ENCODE assay signal across 9 cellular contexts in the genomic region with DNA sequence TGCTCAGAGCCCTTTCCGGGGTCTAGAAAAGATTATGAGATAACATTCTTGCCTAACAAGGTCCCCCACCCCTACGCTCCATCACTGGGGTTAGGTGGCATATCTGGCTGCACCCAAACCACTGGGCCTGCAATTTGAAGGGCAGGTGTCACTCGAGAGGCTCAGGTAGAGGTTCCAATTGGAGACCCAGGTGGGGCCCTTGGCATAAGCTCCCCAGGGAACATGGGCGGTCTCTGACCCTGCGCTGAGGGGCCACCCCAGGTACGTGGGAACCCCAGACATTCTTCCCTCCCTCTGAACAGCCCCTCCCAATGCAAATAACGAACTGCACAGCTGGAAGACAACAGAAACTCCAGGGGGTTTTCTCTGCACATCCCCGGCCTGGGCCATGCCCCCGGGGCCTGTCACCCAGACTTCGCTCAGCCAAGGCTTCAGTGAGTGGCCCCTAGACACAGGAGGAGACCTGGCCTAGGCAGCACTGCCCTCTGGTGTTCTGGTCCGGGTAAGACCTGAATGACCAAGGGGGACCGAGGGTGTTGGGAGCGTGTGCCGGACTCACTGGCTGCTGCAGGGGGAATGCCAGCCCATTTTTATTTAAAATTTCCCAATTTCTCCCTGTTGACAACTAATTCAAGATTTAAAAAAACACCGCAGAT. TPM values are rescaled to one million over a fixed set of nuclear protein-coding genes. Genes with fewer than 3 reads are reported as not detected.
DNase-seq lines count a peak whose midpoint lies in the region; ATAC-seq and TF ChIP-seq lines count a peak whose summit lies in the region.
"Had no signal": no experiment of that assay in that cellular context is flagged by ENCODE, and none has a peak within 500 bp of the region (broad histone marks: within the 10 kb centered on the region; RNA-seq: fewer than 3 reads in every experiment).

No MANE protein-coding gene starts in this region.

- H2AFZ ChIP-seq in fibroblast of lung (ENCODE audit: low read length), result no peak overlapping the region

- H3K27ac Mint-ChIP-seq in neural crest cell (ENCODE audit: unreplicated experiment), result no peak overlapping the region
- H3K27ac Mint-ChIP-seq: dendritic cell treated with granulocyte-macrophage colony-stimulating factor and Interleukin-4, amounts not matched to agents 40 ng/mL and 50 ng/mL, for 4 days had no signal

- H3K4me2 ChIP-seq in fibroblast of lung (ENCODE audit: extremely low read depth, insufficient read depth, low read length), result no peak overlapping the region

- H3K4me1 ChIP-seq in fibroblast of lung (ENCODE audit: control insufficient read depth, extremely low read depth, insufficient read depth, low read length), result peaks cover 7% of the 10 kb centered on the region

- TF ChIP-seq CTCF in GM12872 (IDR thresholded peaks at IDR 0.05; ENCODE audit: insufficient read depth, low read depth, low read length) (peak; percentile 70), fibroblast of lung (conservative IDR thresholded peaks at IDR 0.05 in 1 of 2, IDR thresholded peaks at IDR 0.05 in 1 of 2; ENCODE audit: low read depth in 1 of 2, low read length in 2 of 2) (peak; percentile 56 to 58), neural crest cell (conservative IDR thresholded peaks at IDR 0.05) (peak; percentile 74)

- H3K27me3 ChIP-seq in fibroblast of lung (ENCODE audit: control insufficient read depth, insufficient read depth, low read length), result no peaks in the 10 kb centered on the region

- H3K9me3 ChIP-seq in fibroblast of lung (ENCODE audit: control insufficient read depth, insufficient read depth, low read depth, low read length), result no peaks in the 10 kb centered on the region

- H3K27me3 Mint-ChIP-seq in neural crest cell (ENCODE audit: low read depth), result no peaks in the 10 kb centered on the region
- H3K27me3 Mint-ChIP-seq: dendritic cell treated with granulocyte-macrophage colony-stimulating factor and Interleukin-4, amounts not matched to agents 40 ng/mL and 50 ng/mL, for 4 days had no signal

- no peak overlapping the region for H3K4me3 ChIP-seq in fibroblast of lung (replicated peaks in 1 of 4; ENCODE audit: control extremely low read depth in 1 of 4, insufficient read depth in 1 of 4, low read depth in 3 of 4, low read length in 4 of 4)

- no peak for ATAC-seq in HG03432 (IDR thresholded peaks at IDR 0.05; ENCODE audit: unreplicated experiment)
- ATAC-seq in HG03095 (IDR thresholded peaks at IDR 0.05; ENCODE audit: unreplicated experiment), result no peak

- H3K4me1 Mint-ChIP-seq in neural crest cell, result no peaks in the 10 kb centered on the region

- H4K20me1 ChIP-seq in fibroblast of lung (ENCODE audit: control insufficient read depth, extremely low read depth, insufficient read depth, low read length), result no peaks in the 10 kb centered on the region

- DNase-seq in 8988T (peak; percentile 86), NCI-H2171 treated with DMSO at 0.1 percent for 48 hours (lab: John Stamatoyannopoulos, UW) (peak; percentile 80), fibroblast of lung (ENCODE audit: low read depth in 2 of 2) (peak in 1 of 2 donors; percentile 45), neural crest cell (ENCODE audit: low read depth, low spot score) (peak; percentile 67)
- DNase-seq in activated CD8-positive, alpha-beta memory T cell treated with anti-CD3 and anti-CD28 coated beads, Interleukin-2, amount 50 U/mL, for 4 hours, result peak; percentile 50

- no peaks in the 10 kb centered on the region for H3K36me3 Mint-ChIP-seq in neural crest cell (ENCODE audit: low read depth)

- H3K27ac ChIP-seq in fibroblast of lung (ENCODE audit: insufficient read depth, low read length), result no peak overlapping the region

- no peak overlapping the region for H3K9ac ChIP-seq in fibroblast of lung (ENCODE audit: insufficient read depth, low read length)

- H3K79me2 ChIP-seq in fibroblast of lung (ENCODE audit: control insufficient read depth, insufficient read depth, low read length), result no peaks in the 10 kb centered on the region

- no peaks in the 10 kb centered on the region for H3K9me3 Mint-ChIP-seq in neural crest cell
- H3K9me3 Mint-ChIP-seq: dendritic cell treated with granulocyte-macrophage colony-stimulating factor and Interleukin-4, amounts not matched to agents 40 ng/mL and 50 ng/mL, for 4 days had no signal

- H3K4me3 Mint-ChIP-seq in neural crest cell, result no peak overlapping the region
- H3K4me3 Mint-ChIP-seq: dendritic cell treated with granulocyte-macrophage colony-stimulating factor and Interleukin-4, amounts not matched to agents 40 ng/mL and 50 ng/mL, for 4 days had no signal

- H3K36me3 ChIP-seq in fibroblast of lung (ENCODE audit: control insufficient read depth, insufficient read depth, low read length), result peaks cover 67% of the 10 kb centered on the region

RNA-seq across cellular contexts. Expression of a gene that starts 47.5 kb away (rescaled TPM):
- 249 and 289 TPM in 2 replicates for total RNA-seq in fibroblast of lung
- 276 and 737 TPM in 2 replicates for polyA plus RNA-seq in fibroblast of lung
- polyA plus RNA-seq in fibroblast of lung (2012), result 439 and 919 TPM in 2 replicates
- 5.4 and 10.3 TPM in 2 replicates for polyA minus RNA-seq in fibroblast of lung (ENCODE audit: low replicate concordance)
- total RNA-seq in neural crest cell, result 91.9 and 98.7 TPM in 2 replicates
